2 cellular contexts compared by ENCODE assay signal in the genomic region with DNA sequence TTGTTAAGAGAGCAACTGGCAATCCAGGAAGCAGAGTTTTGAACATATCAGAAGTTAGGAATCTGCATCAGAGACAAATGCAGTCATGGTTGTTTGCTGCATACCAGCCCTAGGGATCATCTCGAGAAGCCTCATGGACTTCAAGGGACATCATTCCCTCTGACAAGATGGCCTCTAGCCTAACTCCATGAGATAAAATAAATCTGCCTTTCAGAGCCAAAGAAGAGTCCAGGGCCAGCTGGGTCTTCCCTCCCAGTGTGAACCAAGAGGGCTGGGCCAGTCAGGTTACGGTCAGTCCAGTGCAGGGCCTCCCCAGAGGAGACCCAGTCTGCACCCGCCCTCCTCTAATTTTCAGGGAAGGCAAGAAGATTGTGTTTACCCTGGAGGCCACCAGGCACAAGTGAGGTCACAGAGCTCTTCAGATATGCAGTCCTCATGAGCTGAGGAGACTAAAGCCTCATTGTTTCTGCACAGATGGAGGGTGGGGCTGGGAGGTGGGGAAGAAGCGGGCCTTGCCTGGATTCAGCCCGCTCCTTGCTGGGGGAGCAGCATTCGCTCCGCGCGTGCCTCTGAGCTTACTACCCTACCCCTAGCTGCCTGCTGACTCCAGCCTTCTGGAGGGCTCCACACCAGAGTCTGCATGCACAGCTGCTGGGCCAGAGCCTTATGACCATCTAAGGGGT.
TF ChIP-seq lines count a peak whose summit lies in the region.

No MANE protein-coding gene starts in this region.

TF ChIP-seq in K562, 482 proteins besides CTCF, POLR2A, EP300 and RAD21 (continued from another document and continues in another):
- TF ChIP-seq, protein P1, sequence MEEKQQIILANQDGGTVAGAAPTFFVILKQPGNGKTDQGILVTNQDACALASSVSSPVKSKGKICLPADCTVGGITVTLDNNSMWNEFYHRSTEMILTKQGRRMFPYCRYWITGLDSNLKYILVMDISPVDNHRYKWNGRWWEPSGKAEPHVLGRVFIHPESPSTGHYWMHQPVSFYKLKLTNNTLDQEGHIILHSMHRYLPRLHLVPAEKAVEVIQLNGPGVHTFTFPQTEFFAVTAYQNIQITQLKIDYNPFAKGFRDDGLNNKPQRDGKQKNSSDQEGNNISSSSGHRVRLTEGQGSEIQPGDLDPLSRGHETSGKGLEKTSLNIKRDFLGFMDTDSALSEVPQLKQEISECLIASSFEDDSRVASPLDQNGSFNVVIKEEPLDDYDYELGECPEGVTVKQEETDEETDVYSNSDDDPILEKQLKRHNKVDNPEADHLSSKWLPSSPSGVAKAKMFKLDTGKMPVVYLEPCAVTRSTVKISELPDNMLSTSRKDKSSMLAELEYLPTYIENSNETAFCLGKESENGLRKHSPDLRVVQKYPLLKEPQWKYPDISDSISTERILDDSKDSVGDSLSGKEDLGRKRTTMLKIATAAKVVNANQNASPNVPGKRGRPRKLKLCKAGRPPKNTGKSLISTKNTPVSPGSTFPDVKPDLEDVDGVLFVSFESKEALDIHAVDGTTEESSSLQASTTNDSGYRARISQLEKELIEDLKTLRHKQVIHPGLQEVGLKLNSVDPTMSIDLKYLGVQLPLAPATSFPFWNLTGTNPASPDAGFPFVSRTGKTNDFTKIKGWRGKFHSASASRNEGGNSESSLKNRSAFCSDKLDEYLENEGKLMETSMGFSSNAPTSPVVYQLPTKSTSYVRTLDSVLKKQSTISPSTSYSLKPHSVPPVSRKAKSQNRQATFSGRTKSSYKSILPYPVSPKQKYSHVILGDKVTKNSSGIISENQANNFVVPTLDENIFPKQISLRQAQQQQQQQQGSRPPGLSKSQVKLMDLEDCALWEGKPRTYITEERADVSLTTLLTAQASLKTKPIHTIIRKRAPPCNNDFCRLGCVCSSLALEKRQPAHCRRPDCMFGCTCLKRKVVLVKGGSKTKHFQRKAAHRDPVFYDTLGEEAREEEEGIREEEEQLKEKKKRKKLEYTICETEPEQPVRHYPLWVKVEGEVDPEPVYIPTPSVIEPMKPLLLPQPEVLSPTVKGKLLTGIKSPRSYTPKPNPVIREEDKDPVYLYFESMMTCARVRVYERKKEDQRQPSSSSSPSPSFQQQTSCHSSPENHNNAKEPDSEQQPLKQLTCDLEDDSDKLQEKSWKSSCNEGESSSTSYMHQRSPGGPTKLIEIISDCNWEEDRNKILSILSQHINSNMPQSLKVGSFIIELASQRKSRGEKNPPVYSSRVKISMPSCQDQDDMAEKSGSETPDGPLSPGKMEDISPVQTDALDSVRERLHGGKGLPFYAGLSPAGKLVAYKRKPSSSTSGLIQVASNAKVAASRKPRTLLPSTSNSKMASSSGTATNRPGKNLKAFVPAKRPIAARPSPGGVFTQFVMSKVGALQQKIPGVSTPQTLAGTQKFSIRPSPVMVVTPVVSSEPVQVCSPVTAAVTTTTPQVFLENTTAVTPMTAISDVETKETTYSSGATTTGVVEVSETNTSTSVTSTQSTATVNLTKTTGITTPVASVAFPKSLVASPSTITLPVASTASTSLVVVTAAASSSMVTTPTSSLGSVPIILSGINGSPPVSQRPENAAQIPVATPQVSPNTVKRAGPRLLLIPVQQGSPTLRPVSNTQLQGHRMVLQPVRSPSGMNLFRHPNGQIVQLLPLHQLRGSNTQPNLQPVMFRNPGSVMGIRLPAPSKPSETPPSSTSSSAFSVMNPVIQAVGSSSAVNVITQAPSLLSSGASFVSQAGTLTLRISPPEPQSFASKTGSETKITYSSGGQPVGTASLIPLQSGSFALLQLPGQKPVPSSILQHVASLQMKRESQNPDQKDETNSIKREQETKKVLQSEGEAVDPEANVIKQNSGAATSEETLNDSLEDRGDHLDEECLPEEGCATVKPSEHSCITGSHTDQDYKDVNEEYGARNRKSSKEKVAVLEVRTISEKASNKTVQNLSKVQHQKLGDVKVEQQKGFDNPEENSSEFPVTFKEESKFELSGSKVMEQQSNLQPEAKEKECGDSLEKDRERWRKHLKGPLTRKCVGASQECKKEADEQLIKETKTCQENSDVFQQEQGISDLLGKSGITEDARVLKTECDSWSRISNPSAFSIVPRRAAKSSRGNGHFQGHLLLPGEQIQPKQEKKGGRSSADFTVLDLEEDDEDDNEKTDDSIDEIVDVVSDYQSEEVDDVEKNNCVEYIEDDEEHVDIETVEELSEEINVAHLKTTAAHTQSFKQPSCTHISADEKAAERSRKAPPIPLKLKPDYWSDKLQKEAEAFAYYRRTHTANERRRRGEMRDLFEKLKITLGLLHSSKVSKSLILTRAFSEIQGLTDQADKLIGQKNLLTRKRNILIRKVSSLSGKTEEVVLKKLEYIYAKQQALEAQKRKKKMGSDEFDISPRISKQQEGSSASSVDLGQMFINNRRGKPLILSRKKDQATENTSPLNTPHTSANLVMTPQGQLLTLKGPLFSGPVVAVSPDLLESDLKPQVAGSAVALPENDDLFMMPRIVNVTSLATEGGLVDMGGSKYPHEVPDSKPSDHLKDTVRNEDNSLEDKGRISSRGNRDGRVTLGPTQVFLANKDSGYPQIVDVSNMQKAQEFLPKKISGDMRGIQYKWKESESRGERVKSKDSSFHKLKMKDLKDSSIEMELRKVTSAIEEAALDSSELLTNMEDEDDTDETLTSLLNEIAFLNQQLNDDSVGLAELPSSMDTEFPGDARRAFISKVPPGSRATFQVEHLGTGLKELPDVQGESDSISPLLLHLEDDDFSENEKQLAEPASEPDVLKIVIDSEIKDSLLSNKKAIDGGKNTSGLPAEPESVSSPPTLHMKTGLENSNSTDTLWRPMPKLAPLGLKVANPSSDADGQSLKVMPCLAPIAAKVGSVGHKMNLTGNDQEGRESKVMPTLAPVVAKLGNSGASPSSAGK (IDR thresholded peaks at IDR 0.05) = peak; percentile 27; the same call in 1 of the 2 replicates
- TF ChIP-seq ATF1 (CRISPR knock-in tag; IDR thresholded peaks at IDR 0.05) (no peak), ATF1 (tag; IDR thresholded peaks at IDR 0.05) (no peak), SRSF1 (IDR thresholded peaks at IDR 0.05; ENCODE audit: low read depth, low read length) (no peak), EWSR1 (IDR thresholded peaks at IDR 0.05; ENCODE audit: borderline replicate concordance, low read depth, partially characterized antibody) (no peak), ZNF79 (CRISPR knock-in tag; IDR thresholded peaks at IDR 0.05; ENCODE audit: low read depth) (no peak), FOXK1 (CRISPR knock-in tag; IDR thresholded peaks at IDR 0.05; ENCODE audit: borderline replicate concordance) (no peak), ILF3 (IDR thresholded peaks at IDR 0.05; ENCODE audit: borderline replicate concordance) (no peak), MCM7 (IDR thresholded peaks at IDR 0.05) (no peak), FOXM1 (IDR thresholded peaks at IDR 0.05; ENCODE audit: low read depth) (no peak), FOXM1 (CRISPR knock-in tag; IDR thresholded peaks at IDR 0.05; ENCODE audit: low read depth) (no peak)
- TF ChIP-seq, protein P2, sequence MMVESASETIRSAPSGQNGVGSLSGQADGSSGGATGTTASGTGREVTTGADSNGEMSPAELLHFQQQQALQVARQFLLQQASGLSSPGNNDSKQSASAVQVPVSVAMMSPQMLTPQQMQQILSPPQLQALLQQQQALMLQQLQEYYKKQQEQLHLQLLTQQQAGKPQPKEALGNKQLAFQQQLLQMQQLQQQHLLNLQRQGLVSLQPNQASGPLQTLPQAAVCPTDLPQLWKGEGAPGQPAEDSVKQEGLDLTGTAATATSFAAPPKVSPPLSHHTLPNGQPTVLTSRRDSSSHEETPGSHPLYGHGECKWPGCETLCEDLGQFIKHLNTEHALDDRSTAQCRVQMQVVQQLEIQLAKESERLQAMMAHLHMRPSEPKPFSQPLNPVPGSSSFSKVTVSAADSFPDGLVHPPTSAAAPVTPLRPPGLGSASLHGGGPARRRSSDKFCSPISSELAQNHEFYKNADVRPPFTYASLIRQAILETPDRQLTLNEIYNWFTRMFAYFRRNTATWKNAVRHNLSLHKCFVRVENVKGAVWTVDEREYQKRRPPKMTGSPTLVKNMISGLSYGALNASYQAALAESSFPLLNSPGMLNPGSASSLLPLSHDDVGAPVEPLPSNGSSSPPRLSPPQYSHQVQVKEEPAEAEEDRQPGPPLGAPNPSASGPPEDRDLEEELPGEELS (CRISPR knock-in tag; IDR thresholded peaks at IDR 0.05; ENCODE audit: borderline replicate concordance) = no peak

TF ChIP-seq in HepG2, 621 proteins besides CTCF, POLR2A, EP300 and RAD21 (continued from another document and continues in another):
- TF ChIP-seq, protein P3, sequence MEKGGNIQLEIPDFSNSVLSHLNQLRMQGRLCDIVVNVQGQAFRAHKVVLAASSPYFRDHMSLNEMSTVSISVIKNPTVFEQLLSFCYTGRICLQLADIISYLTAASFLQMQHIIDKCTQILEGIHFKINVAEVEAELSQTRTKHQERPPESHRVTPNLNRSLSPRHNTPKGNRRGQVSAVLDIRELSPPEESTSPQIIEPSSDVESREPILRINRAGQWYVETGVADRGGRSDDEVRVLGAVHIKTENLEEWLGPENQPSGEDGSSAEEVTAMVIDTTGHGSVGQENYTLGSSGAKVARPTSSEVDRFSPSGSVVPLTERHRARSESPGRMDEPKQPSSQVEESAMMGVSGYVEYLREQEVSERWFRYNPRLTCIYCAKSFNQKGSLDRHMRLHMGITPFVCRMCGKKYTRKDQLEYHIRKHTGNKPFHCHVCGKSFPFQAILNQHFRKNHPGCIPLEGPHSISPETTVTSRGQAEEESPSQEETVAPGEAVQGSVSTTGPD (CRISPR knock-in tag; IDR thresholded peaks at IDR 0.05) = no peak
- TF ChIP-seq ZNF12 (CRISPR knock-in tag; IDR thresholded peaks at IDR 0.05) = 0 out of 2 replicates have a peak, but pooled peaks have one; percentile 10
- TF ChIP-seq ZNF160 (CRISPR knock-in tag; IDR thresholded peaks at IDR 0.05) = no peak
- TF ChIP-seq, protein P4, sequence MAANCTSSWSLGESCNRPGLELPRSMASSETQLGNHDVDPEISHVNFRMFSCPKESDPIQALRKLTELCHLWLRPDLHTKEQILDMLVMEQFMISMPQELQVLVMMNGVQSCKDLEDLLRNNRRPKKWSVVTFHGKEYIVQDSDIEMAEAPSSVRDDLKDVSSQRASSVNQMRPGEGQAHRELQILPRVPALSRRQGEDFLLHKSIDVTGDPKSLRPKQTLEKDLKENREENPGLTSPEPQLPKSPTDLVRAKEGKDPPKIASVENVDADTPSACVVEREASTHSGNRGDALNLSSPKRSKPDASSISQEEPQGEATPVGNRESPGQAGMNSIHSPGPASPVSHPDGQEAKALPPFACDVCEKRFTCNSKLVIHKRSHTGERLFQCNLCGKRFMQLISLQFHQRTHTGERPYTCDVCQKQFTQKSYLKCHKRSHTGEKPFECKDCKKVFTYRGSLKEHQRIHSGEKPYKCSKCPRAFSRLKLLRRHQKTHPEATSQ (CRISPR knock-in tag; IDR thresholded peaks at IDR 0.05; ENCODE audit: borderline replicate concordance) = no peak
- no peak for TF ChIP-seq ZNF7 (CRISPR knock-in tag; IDR thresholded peaks at IDR 0.05)
- TF ChIP-seq ZNF816 (CRISPR knock-in tag; IDR thresholded peaks at IDR 0.05; ENCODE audit: borderline replicate concordance) = no peak
- no peak for TF ChIP-seq SSRP1 (CRISPR knock-in tag; IDR thresholded peaks at IDR 0.05)
- no peak for TF ChIP-seq HNF4G (IDR thresholded peaks at IDR 0.05; ENCODE audit: borderline replicate concordance, low read depth, low read length)
- no peak for TF ChIP-seq HNF4G (CRISPR knock-in tag; IDR thresholded peaks at IDR 0.05; ENCODE audit: borderline replicate concordance, low read depth)
- no peak for TF ChIP-seq SRSF1 (optimal IDR thresholded peaks at IDR 0.05; ENCODE audit: low read depth, low read length)
- TF ChIP-seq JARID2 (CRISPR knock-in tag; IDR thresholded peaks at IDR 0.05; ENCODE audit: insufficient replicate concordance) = no peak
- TF ChIP-seq, protein P2 (CRISPR knock-in tag; IDR thresholded peaks at IDR 0.05) = peak; percentile 76
- peak; percentile 43 for TF ChIP-seq ASH2L (IDR thresholded peaks at IDR 0.05; ENCODE audit: insufficient read length, low read depth, low read length)
- TF ChIP-seq PAF1 (CRISPR knock-in tag; IDR thresholded peaks at IDR 0.05) = no peak
- TF ChIP-seq SATB2 (CRISPR knock-in tag; IDR thresholded peaks at IDR 0.05) = no peak
- TF ChIP-seq ZBTB8A (CRISPR knock-in tag; IDR thresholded peaks at IDR 0.05; ENCODE audit: borderline replicate concordance, low read depth) = no peak
- no peak for TF ChIP-seq ZNF557 (CRISPR knock-in tag; IDR thresholded peaks at IDR 0.05)
- TF ChIP-seq SOX6 (IDR thresholded peaks at IDR 0.05) = no peak
- TF ChIP-seq SOX6 (CRISPR knock-in tag; IDR thresholded peaks at IDR 0.05) = peak; percentile 91
- TF ChIP-seq, protein P5, sequence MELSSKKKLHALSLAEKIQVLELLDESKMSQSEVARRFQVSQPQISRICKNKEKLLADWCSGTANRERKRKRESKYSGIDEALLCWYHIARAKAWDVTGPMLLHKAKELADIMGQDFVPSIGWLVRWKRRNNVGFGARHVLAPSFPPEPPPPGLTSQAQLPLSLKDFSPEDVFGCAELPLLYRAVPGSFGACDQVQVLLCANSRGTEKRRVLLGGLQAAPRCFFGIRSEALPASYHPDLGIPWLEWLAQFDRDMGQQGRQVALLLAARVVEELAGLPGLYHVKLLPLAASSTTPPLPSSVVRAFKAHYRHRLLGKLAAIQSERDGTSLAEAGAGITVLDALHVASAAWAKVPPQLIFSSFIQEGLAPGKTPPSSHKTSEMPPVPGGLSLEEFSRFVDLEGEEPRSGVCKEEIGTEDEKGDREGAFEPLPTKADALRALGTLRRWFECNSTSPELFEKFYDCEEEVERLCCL (CRISPR knock-in tag; IDR thresholded peaks at IDR 0.05; ENCODE audit: borderline replicate concordance) = no peak
- TF ChIP-seq ZNF431 (CRISPR knock-in tag; IDR thresholded peaks at IDR 0.05; ENCODE audit: borderline replicate concordance, low read depth) = 0 out of 2 replicates have a peak, but pooled peaks have one; percentile 60
